ENCODE assay signal across 24 cellular contexts in the genomic region with DNA sequence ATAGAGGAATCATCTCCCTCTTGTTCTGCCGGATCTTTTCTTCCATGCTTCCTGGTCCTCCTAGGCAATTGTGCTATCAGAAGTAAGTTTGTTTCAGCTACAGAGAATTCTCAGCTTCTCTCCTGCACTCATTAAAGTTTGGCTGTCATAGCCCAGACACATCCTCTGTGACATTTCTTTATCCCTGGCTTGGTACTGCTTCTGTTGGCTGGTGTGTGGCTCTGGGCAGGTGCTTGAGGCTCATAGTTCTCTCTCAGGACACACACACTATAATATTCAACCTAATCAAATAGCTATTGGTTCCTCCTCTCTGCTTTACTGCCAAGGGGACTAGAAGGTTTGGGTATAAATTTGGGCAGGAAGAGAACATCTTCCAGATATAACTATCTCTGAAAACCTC.
"Had no signal": no experiment of that assay in that cellular context is flagged by ENCODE, and none has a peak within 500 bp of the region (broad histone marks: within the 10 kb centered on the region; RNA-seq: fewer than 3 reads in every experiment).

No MANE protein-coding gene starts in this region.

- H3K27me3 ChIP-seq: body of pancreas had no signal

- ATAC-seq: activated T-cell treated with anti-CD3 and anti-CD28 coated beads, Interleukin-2, amount 50 U/mL, for 72 hours; esophagus mucosa had no signal

- H3K9me3 ChIP-seq: body of pancreas had no signal

- H3K4me3 Mint-ChIP-seq: activated CD4-positive, alpha-beta memory T cell treated with anti-CD3 and anti-CD28 coated beads, Interleukin-2, amount 10 ng/mL, durations not matched to agents 7 days and 5 days; activated CD4-positive, alpha-beta T cell treated with anti-CD3 and anti-CD28 coated beads, Interleukin-2, amount 10 ng/mL, durations not matched to agents 7 days and 5 days; activated naive CD8-positive, alpha-beta T cell; activated T-cell treated with anti-CD3 and anti-CD28 coated beads, Interleukin-2, amount 50 U/mL, for 24 hours; activated T-cell treated with anti-CD3 and anti-CD28 coated beads, Interleukin-2, amount 50 U/mL, for 72 hours; dendritic cell treated with granulocyte-macrophage colony-stimulating factor and Interleukin-4, amounts not matched to agents 40 ng/mL and 50 ng/mL, for 4 days; endodermal cell had no signal

- H3K4me3 ChIP-seq: body of pancreas, dorsolateral prefrontal cortex had no signal

- DNase-seq: activated CD4-positive, alpha-beta memory T cell treated with anti-CD3 and anti-CD28 coated beads, Interleukin-2, amount 10 ng/mL, durations not matched to agents 7 days and 5 days; activated CD4-positive, alpha-beta T cell treated with anti-CD3 and anti-CD28 coated beads for 1 hour; activated CD4-positive, alpha-beta T cell treated with anti-CD3 and anti-CD28 coated beads for 4 hours; activated CD4-positive, alpha-beta T cell treated with anti-CD3 and anti-CD28 coated beads, Interleukin-2, amount 10 ng/mL, durations not matched to agents 7 days and 5 days; activated CD4-positive, alpha-beta T cell treated with anti-CD3 and anti-CD28 coated beads, Interleukin-2, amount 50 U/mL, for 4 hours; activated CD8-positive, alpha-beta memory T cell treated with anti-CD3 and anti-CD28 coated beads, Interleukin-2, amount 50 U/mL, for 48 hours; activated gamma-delta T cell; activated naive CD4-positive, alpha-beta T cell; activated naive CD4-positive, alpha-beta T cell treated with anti-CD3 and anti-CD28 coated beads, Interleukin-2, amount 50 U/mL, for 16 hours; activated T-cell treated with anti-CD3 and anti-CD28 coated beads for 4 hours; activated T-cell treated with anti-CD3 and anti-CD28 coated beads, Interleukin-2, amount 50 U/mL, for 24 hours; activated T-cell treated with anti-CD3 and anti-CD28 coated beads, Interleukin-2, amount 50 U/mL, for 72 hours; amniotic stem cell; anterior cingulate cortex; body of pancreas; caudate nucleus; dorsolateral prefrontal cortex; effector memory CD4-positive, alpha-beta T cell; endodermal cell; foreskin fibroblast; T-helper 2 cell had no signal

- H3K27ac Mint-ChIP-seq: activated CD4-positive, alpha-beta memory T cell treated with anti-CD3 and anti-CD28 coated beads, Interleukin-2, amount 10 ng/mL, durations not matched to agents 7 days and 5 days; activated CD4-positive, alpha-beta T cell treated with anti-CD3 and anti-CD28 coated beads, Interleukin-2, amount 10 ng/mL, durations not matched to agents 7 days and 5 days; activated naive CD8-positive, alpha-beta T cell; activated T-cell treated with anti-CD3 and anti-CD28 coated beads, Interleukin-2, amount 50 U/mL, for 24 hours; activated T-cell treated with anti-CD3 and anti-CD28 coated beads, Interleukin-2, amount 50 U/mL, for 72 hours; dendritic cell treated with granulocyte-macrophage colony-stimulating factor and Interleukin-4, amounts not matched to agents 40 ng/mL and 50 ng/mL, for 4 days; endodermal cell had no signal

- H3K27me3 Mint-ChIP-seq: activated CD4-positive, alpha-beta memory T cell treated with anti-CD3 and anti-CD28 coated beads, Interleukin-2, amount 10 ng/mL, durations not matched to agents 7 days and 5 days; dendritic cell treated with granulocyte-macrophage colony-stimulating factor and Interleukin-4, amounts not matched to agents 40 ng/mL and 50 ng/mL, for 4 days had no signal

- H3K9me3 Mint-ChIP-seq: activated CD4-positive, alpha-beta memory T cell treated with anti-CD3 and anti-CD28 coated beads, Interleukin-2, amount 10 ng/mL, durations not matched to agents 7 days and 5 days; activated CD4-positive, alpha-beta T cell treated with anti-CD3 and anti-CD28 coated beads, Interleukin-2, amount 10 ng/mL, durations not matched to agents 7 days and 5 days; activated T-cell treated with anti-CD3 and anti-CD28 coated beads, Interleukin-2, amount 50 U/mL, for 24 hours; activated T-cell treated with anti-CD3 and anti-CD28 coated beads, Interleukin-2, amount 50 U/mL, for 72 hours; dendritic cell treated with granulocyte-macrophage colony-stimulating factor and Interleukin-4, amounts not matched to agents 40 ng/mL and 50 ng/mL, for 4 days; endodermal cell had no signal

- H3K27ac ChIP-seq: dorsolateral prefrontal cortex had no signal

- H3K4me1 Mint-ChIP-seq: activated CD4-positive, alpha-beta memory T cell treated with anti-CD3 and anti-CD28 coated beads, Interleukin-2, amount 10 ng/mL, durations not matched to agents 7 days and 5 days; activated CD4-positive, alpha-beta T cell treated with anti-CD3 and anti-CD28 coated beads, Interleukin-2, amount 10 ng/mL, durations not matched to agents 7 days and 5 days had no signal

- H3K36me3 Mint-ChIP-seq: activated naive CD8-positive, alpha-beta T cell had no signal
